ENCODE assay signal across 24 cellular contexts in genomic region chr3:88082854-88083253, GRCh38. TPM values are rescaled to one million over a fixed set of nuclear protein-coding genes. Genes with fewer than 3 reads are reported as not detected.
A peak's percentile ranks its signal among the peaks of the same experiment; 100 is the strongest.
DNase-seq lines count a peak whose midpoint lies in the region; ATAC-seq and TF ChIP-seq lines count a peak whose summit lies in the region.
"Had no signal": no experiment of that assay in that cellular context is flagged by ENCODE, and none has a peak within 500 bp of the region (broad histone marks: within the 10 kb centered on the region; RNA-seq: fewer than 3 reads in every experiment).

No MANE protein-coding gene starts in this region.

- no peak overlapping the region for H3K4me2 ChIP-seq in neuronal stem cell (ENCODE audit: insufficient read depth, low read length, poor library complexity, severe bottlenecking)
- H3K4me2 ChIP-seq: A549; BLaER1 treated with 17β-estradiol and CSF1 and Interleukin-3, amounts not matched to agents 10 nM and 100 nM had no signal

- H3K27ac ChIP-seq in HEK293 (ENCODE audit: extremely low read depth, low read depth, low read length) (no peak overlapping the region), neuronal stem cell (replicated peaks; ENCODE audit: low read length) (no peak overlapping the region)
- H3K27ac ChIP-seq: A549; BLaER1 treated with 17β-estradiol and CSF1 and Interleukin-3, amounts not matched to agents 10 nM and 100 nM; GM23248 had no signal

- H3K27me3 ChIP-seq in neuronal stem cell (ENCODE audit: control insufficient read depth in 3 of 3, insufficient read depth in 3 of 3, low read depth in 1 of 3, low read length in 3 of 3) = no peaks in the 10 kb centered on the region
- H3K27me3 ChIP-seq: BE2C; BLaER1 treated with 17β-estradiol and CSF1 and Interleukin-3, amounts not matched to agents 10 nM and 100 nM had no signal

- intact Hi-C loops in left colon (cut with DNase I, micrococcal nuclease) (no loop called here), MCF 10A (cut with micrococcal nuclease) (no loop called here)

- H3K23ac ChIP-seq in neuronal stem cell (ENCODE audit: low read depth, low read length, poor library complexity) = no peak overlapping the region

- H3K18ac ChIP-seq in neuronal stem cell (ENCODE audit: low read length) = no peak overlapping the region

- H3K36me3 ChIP-seq in HEK293 (ENCODE audit: control insufficient read depth in 2 of 2, insufficient read depth in 1 of 2, low read length in 2 of 2) (peaks cover 0 to 11% of the 10 kb centered on the region in 2 experiments; a peak in 2 of 3 replicates), neuronal stem cell (replicated peaks in 1 of 2; ENCODE audit: control insufficient read depth in 2 of 2, insufficient read depth in 2 of 2, low read length in 2 of 2) (peaks cover 0 to 21% of the 10 kb centered on the region in 2 donors)

- POLR2A ChIA-PET in HEK293 (lab: Yijun Ruan, JAX) = no interaction called here
- POLR2A ChIA-PET in MCF 10A (lab: Yijun Ruan, JAX) = interaction anchor here (1.0 kb wide), 1 partner anchor 24 kb away, joined by 3 read pairs; the partner anchor contains the start of genes CGGBP1 and ZNF654

- H3K9me3 Mint-ChIP-seq in neural crest cell (peaks cover 6% of the 10 kb centered on the region), MCF 10A (ENCODE audit: unreplicated experiment) (no peaks in the 10 kb centered on the region)
- H3K9me3 Mint-ChIP-seq: CD4-positive, alpha-beta T cell; CD8-positive, alpha-beta memory T cell had no signal

- no peak overlapping the region for H2BK120ac ChIP-seq in neuronal stem cell (ENCODE audit: low read depth, low read length)

- CTCF ChIA-PET in HEK293 (lab: Yijun Ruan, JAX) = no interaction called here
- CTCF ChIA-PET in MCF 10A (lab: Yijun Ruan, JAX) = interaction anchor here (1.6 kb wide), 1 partner anchor 45 kb away, joined by 4 read pairs; no protein-coding TSS in a partner anchor

- H3K36me3 Mint-ChIP-seq in neural crest cell (ENCODE audit: low read depth) (peaks cover 21% of the 10 kb centered on the region), MCF 10A (ENCODE audit: insufficient read depth, unreplicated experiment) (peaks cover 14% of the 10 kb centered on the region)

- no peak overlapping the region for H3K4me3 Mint-ChIP-seq in neural crest cell
- no peak overlapping the region for H3K4me3 Mint-ChIP-seq in MCF 10A (ENCODE audit: unreplicated experiment)
- H3K4me3 Mint-ChIP-seq: CD14-positive monocyte; CD4-positive, alpha-beta T cell; CD8-positive, alpha-beta memory T cell had no signal

- H2BK15ac ChIP-seq in neuronal stem cell (ENCODE audit: low read length) = no peak overlapping the region

- TF ChIP-seq CTCF in HEK293 (tag by site-specific recombination; IDR thresholded peaks at IDR 0.05) = no peak
- no peak for TF ChIP-seq CTCF in neural crest cell (conservative IDR thresholded peaks at IDR 0.05)
- no peak for TF ChIP-seq CTCF in MCF 10A (IDR thresholded peaks at IDR 0.05; ENCODE audit: unreplicated experiment)

- no peaks in the 10 kb centered on the region for H3K9me3 ChIP-seq in HEK293 (ENCODE audit: control insufficient read depth, insufficient read depth, low read depth, low read length)
- H3K9me3 ChIP-seq in neuronal stem cell (replicated peaks in 1 of 2; ENCODE audit: control insufficient read depth in 2 of 2, insufficient read depth in 1 of 2, low read depth in 1 of 2, low read length in 2 of 2) = peaks cover 2 to 8% of the 10 kb centered on the region in 2 donors
- H3K9me3 ChIP-seq: A549, BE2C had no signal

- peak; percentile 34 for ATAC-seq in left colon
- ATAC-seq: A549, GM12878 had no signal

- no peak overlapping the region for H2AK5ac ChIP-seq in neuronal stem cell (ENCODE audit: low read depth, low read length)

- no peak overlapping the region for H3K4ac ChIP-seq in neuronal stem cell (ENCODE audit: low read length)

- no peak overlapping the region for H2AFZ ChIP-seq in neuronal stem cell (ENCODE audit: low read length)
- H2AFZ ChIP-seq: GM23248 had no signal

- H3K9ac ChIP-seq in neuronal stem cell (ENCODE audit: low read depth, low read length, poor library complexity) = no peak overlapping the region
- H3K9ac ChIP-seq: BLaER1 treated with 17β-estradiol and CSF1 and Interleukin-3, amounts not matched to agents 10 nM and 100 nM; GM23248 had no signal

- H3K27me3 Mint-ChIP-seq in neural crest cell (ENCODE audit: low read depth) (no peaks in the 10 kb centered on the region), MCF 10A (ENCODE audit: insufficient read depth, unreplicated experiment) (no peaks in the 10 kb centered on the region)
- H3K27me3 Mint-ChIP-seq: CD4-positive, alpha-beta T cell; CD8-positive, alpha-beta memory T cell had no signal

- peak overlapping the region; percentile 75 for H3K27ac Mint-ChIP-seq in neural crest cell (ENCODE audit: unreplicated experiment)
- H3K27ac Mint-ChIP-seq in MCF 10A (ENCODE audit: low read depth, unreplicated experiment) = no peak overlapping the region
- H3K27ac Mint-ChIP-seq: CD4-positive, alpha-beta T cell had no signal

- no peak overlapping the region for H2BK5ac ChIP-seq in neuronal stem cell (ENCODE audit: low read length)

- no peaks in the 10 kb centered on the region for H3K79me1 ChIP-seq in neuronal stem cell (ENCODE audit: low read depth, low read length)

- H3K4me3 ChIP-seq in HEK293 (ENCODE audit: low read depth, low read length) (no peak overlapping the region), neuronal stem cell (ENCODE audit: low read length in 2 of 2) (no peak overlapping the region)
- H3K4me3 ChIP-seq: A549; BLaER1 treated with 17β-estradiol and CSF1 and Interleukin-3, amounts not matched to agents 10 nM and 100 nM; GM12878; GM23248 had no signal

- no peak overlapping the region for H3K14ac ChIP-seq in neuronal stem cell (ENCODE audit: low read length)

- H4K91ac ChIP-seq in neuronal stem cell (ENCODE audit: low read depth, low read length, poor library complexity) = no peak overlapping the region

- peak; percentile 6 for DNase-seq in LoVo (ENCODE audit: low spot score)
- no peak for DNase-seq in left colon
- DNase-seq in neural crest cell (ENCODE audit: low read depth, low spot score) = no peak
- DNase-seq in MCF 10A (ENCODE audit: unreplicated experiment) = no peak
- DNase-seq in hypothalamus (lab: John Stamatoyannopoulos, UW) = no peak
- DNase-seq in neuronal stem cell (ENCODE audit: low spot score) = no peak
- DNase-seq: 8988T; ACHN; AML-193; BE2C; CD4-positive, alpha-beta T cell; CD8-positive, alpha-beta memory T cell; DMS 273 treated with DMSO at 0.1 percent for 48 hours; DMS79; EL; GDM1; GM23248; H7; HCEC 1CT had no signal

- no peaks in the 10 kb centered on the region for H3K4me1 Mint-ChIP-seq in neural crest cell
- H3K4me1 Mint-ChIP-seq in MCF 10A (ENCODE audit: insufficient read depth, unreplicated experiment) = peaks cover 11% of the 10 kb centered on the region

- no peak overlapping the region for H4K8ac ChIP-seq in neuronal stem cell (ENCODE audit: low read depth, low read length)

- WGBS in neuronal stem cell (ENCODE audit: extremely low coverage in 2 of 2, insufficient read length in 2 of 2, insufficient replicate concordance in 1 of 2), 2 donors = no CpG with 5 or more reads among the region's 2 CpGs

- BruUV-seq in MCF 10A (replicated peaks; lab: Mats Ljungman, UMichigan) = no TSS peak

- no peaks in the 10 kb centered on the region for H3K4me1 ChIP-seq in HEK293 (ENCODE audit: control insufficient read depth, insufficient read depth, low read length)
- no peaks in the 10 kb centered on the region for H3K4me1 ChIP-seq in neuronal stem cell (ENCODE audit: control insufficient read depth in 2 of 2, insufficient read depth in 1 of 2, low read depth in 1 of 2, low read length in 2 of 2)
- H3K4me1 ChIP-seq: A549; BE2C; BLaER1 treated with 17β-estradiol and CSF1 and Interleukin-3, amounts not matched to agents 10 nM and 100 nM had no signal

- H2BK12ac ChIP-seq in neuronal stem cell (ENCODE audit: low read length) = no peak overlapping the region

TF ChIP-seq in HEK293, 187 proteins besides CTCF, POLR2A, EP300 and RAD21:
- TF ChIP-seq ZNF513 (tag by site-specific recombination; IDR thresholded peaks at IDR 0.05) = peak; percentile 68
- 0 out of 2 replicates have a peak, but pooled peaks have one; percentile 24 for TF ChIP-seq ZNF398 (tag by site-specific recombination; IDR thresholded peaks at IDR 0.05)
- TF ChIP-seq EGR2 (tag by site-specific recombination; IDR thresholded peaks at IDR 0.05; ENCODE audit: low read depth) = peak; percentile 75
- no peak for TF ChIP-seq ZFP37 (tag by site-specific recombination; IDR thresholded peaks at IDR 0.05)
- no peak for TF ChIP-seq ZNF335 (tag by site-specific recombination; conservative IDR thresholded peaks at IDR 0.05)
- no peak for TF ChIP-seq ZNF350 (tag by site-specific recombination; IDR thresholded peaks at IDR 0.05)
TF ChIP-seq in HEK293: peak in this region for 3.

RNA-seq across cellular contexts. Expression of gene ZNF654, which starts 23.8 kb away (rescaled TPM):
- total RNA-seq in left colon (10 to 100 TPM; 14.3 to 17.6 TPM), neural crest cell (7.2 and 8.6 TPM in 2 replicates), MCF 10A (2022) (10.4 and 12.4 TPM in 2 replicates)
- polyA plus RNA-seq in neuronal stem cell (2013, experiment 1 of 2) = 4.7 TPM
- polyA plus RNA-seq in neuronal stem cell (2013, experiment 2 of 2) = 5.0 TPM

RNA-seq across cellular contexts. Expression of gene CGGBP1, which starts 24.0 kb away (rescaled TPM):
- total RNA-seq in left colon (10 to 100 TPM; 46.0 to 49.9 TPM), neural crest cell (95.5 and 102 TPM in 2 replicates), MCF 10A (2022) (83.4 and 96.6 TPM in 2 replicates)
- 70.9 TPM for polyA plus RNA-seq in neuronal stem cell (2013, experiment 1 of 2)
- polyA plus RNA-seq in neuronal stem cell (2013, experiment 2 of 2) = 70.8 TPM
